8 cellular contexts compared by ENCODE assay signal in the genomic region with DNA sequence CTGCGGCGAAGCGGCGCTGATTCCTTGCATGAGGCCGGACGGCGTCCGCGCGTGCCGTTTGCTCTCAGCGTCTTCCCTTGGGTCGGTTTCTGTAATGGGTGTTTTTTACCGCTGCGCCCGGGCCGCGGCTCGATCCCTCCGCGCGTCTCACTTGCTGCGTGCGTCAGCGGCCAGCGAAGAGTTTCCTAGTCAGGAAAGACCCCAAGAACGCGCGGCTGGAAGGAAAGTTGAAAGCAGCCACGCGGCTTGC.
DNase-seq lines count a peak whose midpoint lies in the region; ATAC-seq and TF ChIP-seq lines count a peak whose summit lies in the region.

No MANE protein-coding gene starts in this region.

- DNase-seq in NCI-H2081 (lab: John Stamatoyannopoulos, UW), result peak; percentile 28 to 49
- no peak for DNase-seq in NCI-H2081 treated with DMSO at 0.1 percent for 48 hours (lab: John Stamatoyannopoulos, UW)
- DNase-seq in SW480 (ENCODE audit: low spot score), result peak; percentile 73
- peak in 2 of 4 donors; percentile 44 to 50 for DNase-seq in body of pancreas
- DNase-seq in kidney epithelial cell (ENCODE audit: low read depth), result no peak
- peak; percentile 69 for DNase-seq in stimulated activated CD4-positive, alpha-beta T cell treated with anti-CD3 and anti-CD28 coated beads, Interleukin-4, amount 100 ng/mL, for 24 hours
- no peak for DNase-seq in SIG-M5 treated with dmso at 0.1 percent for 504 hours (lab: John Stamatoyannopoulos, UW; ENCODE audit: unreplicated experiment)

- no peak for TF ChIP-seq POLR2A in body of pancreas (IDR thresholded peaks at IDR 0.05)

- H3K27me3 ChIP-seq in body of pancreas, result peaks cover 0 to 31% of the 10 kb centered on the region in 2 donors
- no peaks in the 10 kb centered on the region for H3K27me3 ChIP-seq in kidney epithelial cell (ENCODE audit: control insufficient read depth, insufficient read depth, low read length)

- 0% methylated on average over 31 of the region's 31 CpGs; no CpG with 5 or more reads in 1 of the 2 donors for WGBS in body of pancreas, 2 donors

- H3K9me3 ChIP-seq in body of pancreas, result no peaks in the 10 kb centered on the region

- H3K4me3 ChIP-seq in body of pancreas (peak overlapping the region; percentile 24 to 29), kidney epithelial cell (ENCODE audit: low read depth, low read length) (peak overlapping the region; percentile 51)

- intact Hi-C loops in body of pancreas (cut with DNase I), result no loop called here

- H3K27ac ChIP-seq in body of pancreas, result peak overlapping the region; percentile 68 to 89 (median 80)

- TF ChIP-seq CTCF in body of pancreas (IDR thresholded peaks at IDR 0.05), result no peak
- no peak for TF ChIP-seq CTCF in kidney epithelial cell (IDR thresholded peaks at IDR 0.05; ENCODE audit: insufficient read depth, low read length, poor library complexity, severe bottlenecking)

- peak; percentile 12 for ATAC-seq in HG03521 (IDR thresholded peaks at IDR 0.05; ENCODE audit: unreplicated experiment)
- ATAC-seq in body of pancreas, result peak; percentile 9

- H3K4me1 ChIP-seq in body of pancreas, result peaks cover 50% of the 10 kb centered on the region

- H3K36me3 ChIP-seq in body of pancreas (replicated peaks in 1 of 2; ENCODE audit: insufficient read depth in 1 of 2, low read depth in 2 of 2) (no peaks in the 10 kb centered on the region), kidney epithelial cell (ENCODE audit: control insufficient read depth, insufficient read depth, low read length) (no peaks in the 10 kb centered on the region)

Comparison
In these comparisons a context has a peak if more than half of its experiments do, and no peak if none do; other contexts are left out.
1. DNase-seq: peak in NCI-H2081 (2 of 2), SW480 (single experiment) and stimulated activated CD4-positive, alpha-beta T cell treated with anti-CD3 and anti-CD28 coated beads, Interleukin-4, amount 100 ng/mL, for 24 hours (single experiment); none in NCI-H2081 treated with DMSO at 0.1 percent for 48 hours (single experiment), kidney epithelial cell (single experiment) and SIG-M5 treated with dmso at 0.1 percent for 504 hours (single experiment).